Comparison of ENCODE assay signal across 1 cellular context in genomic region chr1:93909146-93910050, GRCh38.
TF ChIP-seq lines count a peak whose summit lies in the region.

GCLM (minus strand) TSS chr1:93909430; CDS start chr1:93909163, 267 bp downstream.

TF ChIP-seq in K562, 482 proteins besides CTCF, POLR2A, EP300 and RAD21 (continued from another document and continues in another):
- no peak for TF ChIP-seq NFIX (CRISPR knock-in tag; IDR thresholded peaks at IDR 0.05; ENCODE audit: low read depth)
- no peak for TF ChIP-seq CHD2 (IDR thresholded peaks at IDR 0.05; ENCODE audit: low read depth, low read length)
- TF ChIP-seq ZZZ3 (IDR thresholded peaks at IDR 0.05) = no peak
- peak; percentile 93 for TF ChIP-seq NFIC (IDR thresholded peaks at IDR 0.05)
- peak; percentile 10; the same call in 1 of the 2 replicates for TF ChIP-seq ZKSCAN1 (IDR thresholded peaks at IDR 0.05; ENCODE audit: low read depth, low read length)
- no peak for TF ChIP-seq ZNF3 (CRISPR knock-in tag; IDR thresholded peaks at IDR 0.05)
- TF ChIP-seq SNIP1 (IDR thresholded peaks at IDR 0.05; ENCODE audit: low read depth) = no peak
- no peak for TF ChIP-seq FOXJ3 (CRISPR knock-in tag; IDR thresholded peaks at IDR 0.05)
- no peak for TF ChIP-seq ZNF586 (CRISPR knock-in tag; conservative IDR thresholded peaks at IDR 0.05)
- peak; percentile 64 for TF ChIP-seq ATF3 (IDR thresholded peaks at IDR 0.05)
- TF ChIP-seq ATF3 (CRISPR knock-in tag; conservative IDR thresholded peaks at IDR 0.05) = no peak
- TF ChIP-seq ATF7 (IDR thresholded peaks at IDR 0.05) = peak; percentile 88
- peak; percentile 87 for TF ChIP-seq HNRNPLL (IDR thresholded peaks at IDR 0.05; ENCODE audit: low read depth, low read length, poor library complexity, severe bottlenecking)
- TF ChIP-seq BRCA1 (IDR thresholded peaks at IDR 0.05) = no peak
- no peak for TF ChIP-seq BRCA1 (CRISPR knock-in tag; IDR thresholded peaks at IDR 0.05)
- no peak for TF ChIP-seq RFX7 (CRISPR knock-in tag; IDR thresholded peaks at IDR 0.05)
- TF ChIP-seq ZNF830 (CRISPR knock-in tag; IDR thresholded peaks at IDR 0.05) = no peak
- peak; percentile 100 for TF ChIP-seq BACH1 (tag; IDR thresholded peaks at IDR 0.05)
- no peak for TF ChIP-seq BRD4 (IDR thresholded peaks at IDR 0.05)
- no peak for TF ChIP-seq ILK (tag; IDR thresholded peaks at IDR 0.05; ENCODE audit: borderline replicate concordance, low read depth)
- no peak for TF ChIP-seq LARP7 (IDR thresholded peaks at IDR 0.05)
- no peak for TF ChIP-seq NUFIP1 (IDR thresholded peaks at IDR 0.05; ENCODE audit: partially characterized antibody)
- no peak; the same call in 1 of the 2 replicates for TF ChIP-seq MAX (CRISPR knock-in tag; IDR thresholded peaks at IDR 0.05)
- peak in 1 of 2 experiments; percentile 72; a peak in 1 of 4 replicates for TF ChIP-seq BCLAF1 (IDR thresholded peaks at IDR 0.05; ENCODE audit: borderline replicate concordance in 1 of 2, control insufficient read depth in 1 of 2, low read depth in 2 of 2, low read length in 1 of 2)
- no peak for TF ChIP-seq ZNF57 (CRISPR knock-in tag; IDR thresholded peaks at IDR 0.05)
- TF ChIP-seq CREB1 (IDR thresholded peaks at IDR 0.05) = peak; percentile 57; the same call in 1 of the 2 replicates
- peak; percentile 60 for TF ChIP-seq CREB1 (CRISPR knock-in tag; IDR thresholded peaks at IDR 0.05)
- peak; percentile 99 for TF ChIP-seq C11orf30 (IDR thresholded peaks at IDR 0.05; ENCODE audit: low read depth)
- TF ChIP-seq JUND (IDR thresholded peaks at IDR 0.05; ENCODE audit: borderline replicate concordance, low read depth, low read length) = peak; percentile 90
- TF ChIP-seq JUND (tag; IDR thresholded peaks at IDR 0.05; ENCODE audit: borderline replicate concordance, low read depth, low read length) = peak; percentile 86; the same call in 1 of the 3 replicates
- peak in 1 of 2 experiments; percentile 59; a peak in 2 of 4 replicates for TF ChIP-seq MNT (conservative IDR thresholded peaks at IDR 0.05)
- no peak for TF ChIP-seq SLC30A9 (CRISPR knock-in tag; IDR thresholded peaks at IDR 0.05)
- TF ChIP-seq ZNF445 (CRISPR knock-in tag; IDR thresholded peaks at IDR 0.05; ENCODE audit: low read depth) = no peak
- peak; percentile 96 for TF ChIP-seq MAFK (IDR thresholded peaks at IDR 0.05; ENCODE audit: low read length)
- TF ChIP-seq JUNB (CRISPR knock-in tag; conservative IDR thresholded peaks at IDR 0.05) = no peak
- no peak for TF ChIP-seq ID3 (CRISPR knock-in tag; IDR thresholded peaks at IDR 0.05)
- no peak; the same call in 1 of the 2 replicates for TF ChIP-seq ID3 (tag; IDR thresholded peaks at IDR 0.05)
- TF ChIP-seq TAF9B (IDR thresholded peaks at IDR 0.05; ENCODE audit: partially characterized antibody) = peak; percentile 82
- peak; percentile 90 for TF ChIP-seq MTA3 (IDR thresholded peaks at IDR 0.05; ENCODE audit: borderline replicate concordance)
- TF ChIP-seq ZNF518B (CRISPR knock-in tag; IDR thresholded peaks at IDR 0.05) = no peak
- no peak for TF ChIP-seq SREBF2 (CRISPR knock-in tag; IDR thresholded peaks at IDR 0.05)
- peak; percentile 65; the same call in 1 of the 2 replicates for TF ChIP-seq DPF2 (IDR thresholded peaks at IDR 0.05)
- TF ChIP-seq PCBP1 (IDR thresholded peaks at IDR 0.05; ENCODE audit: low read depth, low read length, poor library complexity, severe bottlenecking) = peak; percentile 87
- no peak for TF ChIP-seq NR2C1 (IDR thresholded peaks at IDR 0.05)
- TF ChIP-seq NR2C1 (tag; IDR thresholded peaks at IDR 0.05) = no peak
- TF ChIP-seq FOXM1 (IDR thresholded peaks at IDR 0.05; ENCODE audit: low read depth) = no peak
- no peak for TF ChIP-seq FOXM1 (CRISPR knock-in tag; IDR thresholded peaks at IDR 0.05; ENCODE audit: low read depth)
- peak in 1 of 2 experiments; percentile 66; a peak in 2 of 4 replicates for TF ChIP-seq MLLT1 (IDR thresholded peaks at IDR 0.05)
- no peak for TF ChIP-seq FIP1L1 (IDR thresholded peaks at IDR 0.05; ENCODE audit: low read depth, low read length, poor library complexity, severe bottlenecking)
- TF ChIP-seq NR1H2 (CRISPR knock-in tag; IDR thresholded peaks at IDR 0.05) = no peak
- no peak; the same call in 1 of the 2 replicates for TF ChIP-seq RUNX1 (IDR thresholded peaks at IDR 0.05; ENCODE audit: low read depth)
- peak; percentile 95 for TF ChIP-seq POLR2G (IDR thresholded peaks at IDR 0.05; ENCODE audit: low read depth, low read length)
- no peak for TF ChIP-seq SMARCE1 (IDR thresholded peaks at IDR 0.05)
- no peak for TF ChIP-seq SAP30 (IDR thresholded peaks at IDR 0.05; ENCODE audit: borderline replicate concordance, insufficient read depth, low read depth, low read length, poor library complexity, severe bottlenecking)
- no peak for TF ChIP-seq SFPQ (IDR thresholded peaks at IDR 0.05; ENCODE audit: low read depth, low read length)
- TF ChIP-seq ZBTB2 (IDR thresholded peaks at IDR 0.05) = no peak
- no peak for TF ChIP-seq DNMT1 (IDR thresholded peaks at IDR 0.05)
- TF ChIP-seq ZFPM2 (CRISPR knock-in tag; IDR thresholded peaks at IDR 0.05) = no peak
